Comparison of ENCODE assay signal across 37 cellular contexts in genomic region chr7:105904064-105904463, GRCh38.
"Had no signal": no experiment of that assay in that cellular context is flagged by ENCODE, and none has a peak within 500 bp of the region (broad histone marks: within the 10 kb centered on the region; RNA-seq: fewer than 3 reads in every experiment).

No MANE protein-coding gene starts in this region.

- H3K36me3 Mint-ChIP-seq: activated CD8-positive, alpha-beta memory T cell treated with anti-CD3 and anti-CD28 coated beads, Interleukin-2, amount 10 ng/mL, durations not matched to agents 7 days and 5 days; activated naive CD4-positive, alpha-beta T cell treated with anti-CD3 and anti-CD28 coated beads, Interleukin-2, amount 10 ng/mL, durations not matched to agents 7 days and 5 days; activated naive CD4-positive, alpha-beta T cell treated with anti-CD3 and anti-CD28 coated beads, Interleukin-2, amount 50 U/mL, for 24 hours; activated naive CD8-positive, alpha-beta T cell treated with anti-CD3 and anti-CD28 coated beads, Interleukin-2, amount 10 ng/mL, durations not matched to agents 7 days and 5 days; brain had no signal

- H3K9me3 ChIP-seq: ascending aorta had no signal

- H3K27me3 Mint-ChIP-seq: activated CD4-positive, alpha-beta memory T cell treated with anti-CD3 and anti-CD28 coated beads, Interleukin-2, amount 10 ng/mL, durations not matched to agents 7 days and 5 days; activated CD4-positive, alpha-beta T cell treated with anti-CD3 and anti-CD28 coated beads for 36 hours; activated CD4-positive, alpha-beta T cell treated with anti-CD3 and anti-CD28 coated beads, Interleukin-2, amount 10 ng/mL, durations not matched to agents 7 days and 5 days; activated CD8-positive, alpha-beta memory T cell treated with anti-CD3 and anti-CD28 coated beads, Interleukin-2, amount 10 ng/mL, durations not matched to agents 7 days and 5 days; activated naive CD4-positive, alpha-beta T cell treated with anti-CD3 and anti-CD28 coated beads, Interleukin-2, amount 50 U/mL, for 24 hours; activated naive CD8-positive, alpha-beta T cell; activated naive CD8-positive, alpha-beta T cell treated with anti-CD3 and anti-CD28 coated beads, Interleukin-2, amount 50 U/mL, for 24 hours; activated T-cell treated with anti-CD3 and anti-CD28 coated beads, Interleukin-2, amount 50 U/mL, for 24 hours; central memory CD8-positive, alpha-beta T cell had no signal

- H3K9me3 Mint-ChIP-seq: activated CD4-positive, alpha-beta memory T cell treated with anti-CD3 and anti-CD28 coated beads, Interleukin-2, amount 10 ng/mL, durations not matched to agents 7 days and 5 days; activated CD4-positive, alpha-beta T cell treated with anti-CD3 and anti-CD28 coated beads, Interleukin-2, amount 10 ng/mL, durations not matched to agents 7 days and 5 days; activated naive CD4-positive, alpha-beta T cell treated with anti-CD3 and anti-CD28 coated beads, Interleukin-2, amount 10 ng/mL, durations not matched to agents 7 days and 5 days; activated naive CD4-positive, alpha-beta T cell treated with anti-CD3 and anti-CD28 coated beads, Interleukin-2, amount 50 U/mL, for 24 hours; activated naive CD8-positive, alpha-beta T cell treated with anti-CD3 and anti-CD28 coated beads, Interleukin-2, amount 10 ng/mL, durations not matched to agents 7 days and 5 days; activated naive CD8-positive, alpha-beta T cell treated with anti-CD3 and anti-CD28 coated beads, Interleukin-2, amount 50 U/mL, for 24 hours; activated T-cell treated with anti-CD3 and anti-CD28 coated beads, Interleukin-2, amount 50 U/mL, for 24 hours; activated T-helper 2 cell treated with anti-CD3 and anti-CD28 coated beads, Interferon-gamma antibody, Interleukin-2, Interleukin-4, amounts not matched to agents 10 μg/mL and 5 μg/mL and 100 μg/mL, durations not matched to agents 14 hours and 24 hours and 36 hours; central memory CD8-positive, alpha-beta T cell; T-helper 1 cell treated with Interleukin-12 subunit alpha and Interleukin-12 subunit beta and Interleukin-4 antibody, amounts not matched to agents 30 μg/mL and 1 μg/mL, for 36 hours; T-helper 2 cell treated with Interferon-gamma antibody and Interleukin-4, amounts not matched to agents 5 μg/mL and 100 μg/mL, for 36 hours had no signal

- H3K4me1 ChIP-seq: ascending aorta had no signal

- H3K36me3 ChIP-seq: ascending aorta, cardiac muscle cell had no signal

- H3K4me3 ChIP-seq: ascending aorta, cardiac muscle cell had no signal

- DNase-seq: activated CD4-positive, alpha-beta memory T cell treated with anti-CD3 and anti-CD28 coated beads, Interleukin-2, amount 10 ng/mL, durations not matched to agents 7 days and 5 days; activated CD4-positive, alpha-beta T cell treated with anti-CD3 and anti-CD28 coated beads for 1 hour; activated CD4-positive, alpha-beta T cell treated with anti-CD3 and anti-CD28 coated beads for 36 hours; activated CD4-positive, alpha-beta T cell treated with anti-CD3 and anti-CD28 coated beads for 48 hours; activated CD4-positive, alpha-beta T cell treated with anti-CD3 and anti-CD28 coated beads, Interleukin-2, amount 10 ng/mL, durations not matched to agents 7 days and 5 days; activated CD4-positive, alpha-beta T cell treated with anti-CD3 and anti-CD28 coated beads, Interleukin-2, amount 50 U/mL, for 48 hours; activated CD4-positive, CD25-positive, alpha-beta regulatory T cell; activated CD8-positive, alpha-beta memory T cell treated with anti-CD3 and anti-CD28 coated beads for 24 hours; activated CD8-positive, alpha-beta memory T cell treated with anti-CD3 and anti-CD28 coated beads, Interleukin-2, amount 10 ng/mL, durations not matched to agents 7 days and 5 days; activated CD8-positive, alpha-beta memory T cell treated with anti-CD3 and anti-CD28 coated beads, Interleukin-2, amount 50 U/mL, for 48 hours; activated CD8-positive, alpha-beta T cell treated with anti-CD3 and anti-CD28 coated beads, Interleukin-2, amount 10 ng/mL, durations not matched to agents 7 days and 5 days; activated effector memory CD4-positive, alpha-beta T cell treated with Interleukin-2 at 50 U/mL for 16 hours; activated gamma-delta T cell; activated naive CD4-positive, alpha-beta T cell treated with anti-CD3 and anti-CD28 coated beads, Interleukin-2, amount 10 ng/mL, durations not matched to agents 7 days and 5 days; activated naive CD4-positive, alpha-beta T cell treated with Interleukin-2 at 50 U/mL for 16 hours; activated naive CD8-positive, alpha-beta T cell treated with anti-CD3 and anti-CD28 coated beads, Interleukin-2, amount 10 ng/mL, durations not matched to agents 7 days and 5 days; activated naive CD8-positive, alpha-beta T cell treated with anti-CD3 and anti-CD28 coated beads, Interleukin-2, amount 50 U/mL, for 24 hours; activated T-cell treated with anti-CD3 and anti-CD28 coated beads, Interleukin-2, amount 50 U/mL, for 24 hours; activated T-cell treated with anti-CD3 and anti-CD28 coated beads, Interleukin-2, amount 50 U/mL, for 48 hours; amygdala; anterior cingulate cortex; cerebellar nuclear complex; T-helper 2 cell; T-helper 9 cell had no signal

- H3K27ac ChIP-seq: ascending aorta, cardiac muscle cell, VCaP had no signal

- ATAC-seq: activated CD4-positive, alpha-beta T cell treated with anti-CD3 and anti-CD28 coated beads for 36 hours; activated CD4-positive, CD25-positive, alpha-beta regulatory T cell treated with anti-CD3 and anti-CD28 coated beads, Interleukin-2, amount 50 U/mL, for 24 hours; activated CD8-positive, alpha-beta memory T cell treated with anti-CD3 and anti-CD28 coated beads, Interleukin-2, amount 10 ng/mL, durations not matched to agents 7 days and 5 days; activated CD8-positive, alpha-beta T cell treated with anti-CD3 and anti-CD28 coated beads, Interleukin-2, amount 10 ng/mL, durations not matched to agents 7 days and 5 days; activated naive CD8-positive, alpha-beta T cell treated with anti-CD3 and anti-CD28 coated beads, Interleukin-2, amount 50 U/mL, for 24 hours had no signal

- H3K27ac Mint-ChIP-seq: activated CD4-positive, alpha-beta memory T cell treated with anti-CD3 and anti-CD28 coated beads, Interleukin-2, amount 10 ng/mL, durations not matched to agents 7 days and 5 days; activated CD4-positive, alpha-beta T cell treated with anti-CD3 and anti-CD28 coated beads for 36 hours; activated CD4-positive, alpha-beta T cell treated with anti-CD3 and anti-CD28 coated beads, Interleukin-2, amount 10 ng/mL, durations not matched to agents 7 days and 5 days; activated CD8-positive, alpha-beta memory T cell treated with anti-CD3 and anti-CD28 coated beads, Interleukin-2, amount 10 ng/mL, durations not matched to agents 7 days and 5 days; activated CD8-positive, alpha-beta T cell treated with anti-CD3 and anti-CD28 coated beads, Interleukin-2, amount 10 ng/mL, durations not matched to agents 7 days and 5 days; activated naive CD4-positive, alpha-beta T cell treated with anti-CD3 and anti-CD28 coated beads, Interleukin-2, amount 10 ng/mL, durations not matched to agents 7 days and 5 days; activated naive CD4-positive, alpha-beta T cell treated with anti-CD3 and anti-CD28 coated beads, Interleukin-2, amount 50 U/mL, for 24 hours; activated naive CD8-positive, alpha-beta T cell; activated naive CD8-positive, alpha-beta T cell treated with anti-CD3 and anti-CD28 coated beads, Interleukin-2, amount 10 ng/mL, durations not matched to agents 7 days and 5 days; activated naive CD8-positive, alpha-beta T cell treated with anti-CD3 and anti-CD28 coated beads, Interleukin-2, amount 50 U/mL, for 24 hours; activated T-cell treated with anti-CD3 and anti-CD28 coated beads, Interleukin-2, amount 50 U/mL, for 24 hours; activated T-helper 2 cell treated with anti-CD3 and anti-CD28 coated beads, Interferon-gamma antibody, Interleukin-2, Interleukin-4, amounts not matched to agents 10 μg/mL and 5 μg/mL and 100 μg/mL, durations not matched to agents 14 hours and 24 hours and 36 hours; T-helper 1 cell treated with Interleukin-12 subunit alpha and Interleukin-12 subunit beta and Interleukin-4 antibody, amounts not matched to agents 30 μg/mL and 1 μg/mL, for 36 hours; T-helper 2 cell treated with Interferon-gamma antibody and Interleukin-4, amounts not matched to agents 5 μg/mL and 100 μg/mL, for 36 hours had no signal

- H3K4me3 Mint-ChIP-seq: activated CD4-positive, alpha-beta memory T cell treated with anti-CD3 and anti-CD28 coated beads, Interleukin-2, amount 10 ng/mL, durations not matched to agents 7 days and 5 days; activated CD4-positive, alpha-beta T cell treated with anti-CD3 and anti-CD28 coated beads for 36 hours; activated CD4-positive, alpha-beta T cell treated with anti-CD3 and anti-CD28 coated beads, Interleukin-2, amount 10 ng/mL, durations not matched to agents 7 days and 5 days; activated CD8-positive, alpha-beta memory T cell treated with anti-CD3 and anti-CD28 coated beads, Interleukin-2, amount 10 ng/mL, durations not matched to agents 7 days and 5 days; activated CD8-positive, alpha-beta T cell treated with anti-CD3 and anti-CD28 coated beads, Interleukin-2, amount 10 ng/mL, durations not matched to agents 7 days and 5 days; activated naive CD4-positive, alpha-beta T cell treated with anti-CD3 and anti-CD28 coated beads, Interleukin-2, amount 10 ng/mL, durations not matched to agents 7 days and 5 days; activated naive CD4-positive, alpha-beta T cell treated with anti-CD3 and anti-CD28 coated beads, Interleukin-2, amount 50 U/mL, for 24 hours; activated naive CD8-positive, alpha-beta T cell; activated naive CD8-positive, alpha-beta T cell treated with anti-CD3 and anti-CD28 coated beads, Interleukin-2, amount 10 ng/mL, durations not matched to agents 7 days and 5 days; activated naive CD8-positive, alpha-beta T cell treated with anti-CD3 and anti-CD28 coated beads, Interleukin-2, amount 50 U/mL, for 24 hours; activated T-cell treated with anti-CD3 and anti-CD28 coated beads, Interleukin-2, amount 50 U/mL, for 24 hours; brain; central memory CD8-positive, alpha-beta T cell; T-helper 1 cell treated with Interleukin-12 subunit alpha and Interleukin-12 subunit beta and Interleukin-4 antibody, amounts not matched to agents 30 μg/mL and 1 μg/mL, for 36 hours; T-helper 2 cell treated with Interferon-gamma antibody and Interleukin-4, amounts not matched to agents 5 μg/mL and 100 μg/mL, for 36 hours had no signal

- H3K27me3 ChIP-seq: ascending aorta, cardiac muscle cell had no signal

- FAIRE-seq: bronchial epithelial cell, TTC549 had no signal

- H3K4me1 Mint-ChIP-seq: activated CD4-positive, alpha-beta memory T cell treated with anti-CD3 and anti-CD28 coated beads, Interleukin-2, amount 10 ng/mL, durations not matched to agents 7 days and 5 days; activated CD4-positive, alpha-beta T cell treated with anti-CD3 and anti-CD28 coated beads for 36 hours; activated CD4-positive, alpha-beta T cell treated with anti-CD3 and anti-CD28 coated beads, Interleukin-2, amount 10 ng/mL, durations not matched to agents 7 days and 5 days; activated CD8-positive, alpha-beta memory T cell treated with anti-CD3 and anti-CD28 coated beads, Interleukin-2, amount 10 ng/mL, durations not matched to agents 7 days and 5 days; activated naive CD4-positive, alpha-beta T cell treated with anti-CD3 and anti-CD28 coated beads, Interleukin-2, amount 10 ng/mL, durations not matched to agents 7 days and 5 days; activated naive CD8-positive, alpha-beta T cell treated with anti-CD3 and anti-CD28 coated beads, Interleukin-2, amount 10 ng/mL, durations not matched to agents 7 days and 5 days; activated naive CD8-positive, alpha-beta T cell treated with anti-CD3 and anti-CD28 coated beads, Interleukin-2, amount 50 U/mL, for 24 hours had no signal
